8 cellular contexts compared by ENCODE assay signal in the genomic region with DNA sequence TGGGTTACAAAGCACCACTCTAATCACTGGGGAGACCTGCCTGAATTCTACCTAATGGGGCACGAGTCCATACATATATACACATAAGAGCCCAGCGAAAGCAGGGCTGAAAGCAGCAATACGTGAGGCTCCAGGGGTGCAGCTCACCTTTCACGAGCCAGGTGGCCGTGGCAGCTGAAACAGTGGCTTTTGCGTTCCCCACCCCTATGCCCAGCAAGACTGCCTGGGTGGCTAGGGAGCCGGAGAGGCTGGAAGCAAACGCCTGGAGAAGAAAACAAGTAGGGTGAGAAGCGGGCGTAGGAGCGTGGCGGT. TPM values are rescaled to one million over a fixed set of nuclear protein-coding genes. Genes with fewer than 3 reads are reported as not detected.
DNase-seq lines count a peak whose midpoint lies in the region; ATAC-seq, FAIRE-seq and TF ChIP-seq lines count a peak whose summit lies in the region.

No MANE protein-coding gene starts in this region.

- peak overlapping the region; percentile 48; the same call in 1 of the 2 replicates for H3K18ac ChIP-seq in H1 (ENCODE audit: extremely low read depth, low read length)

- TF ChIP-seq EP300 in H1 (IDR thresholded peaks at IDR 0.05; ENCODE audit: borderline replicate concordance in 1 of 2, low read depth in 2 of 2, low read length in 2 of 2) = no peak

- H3K79me2 ChIP-seq in H1 (ENCODE audit: control insufficient read depth in 1 of 2, insufficient read depth in 2 of 2, low read length in 2 of 2) = peaks cover 0 to 6% of the 10 kb centered on the region in 2 experiments; a peak in 1 of 4 replicates

- POLR2A ChIA-PET in H1 (lab: Charles Lee; ENCODE audit: partially characterized antibody) = interaction anchor here (0.5 to 3.3 kb wide), 24 partner anchors 9 to 239 kb away, joined by 3 to 27 read pairs (median 4); partner anchors contain the start of gene AHSP

- peaks cover 4% of the 10 kb centered on the region; the same call in 1 of the 2 replicates for H3K23me2 ChIP-seq in H1 (ENCODE audit: low read depth, low read length)

- DNase-seq in MG63 (no peak), H1 (ENCODE audit: low read depth in 1 of 2, low spot score in 2 of 2) (no peak), HUDEP-2 (lab: John Stamatoyannopoulos, UW; ENCODE audit: unreplicated experiment in 76 of 76) (no peak), frontal cortex (ENCODE audit: low spot score in 2 of 2) (no peak), GOT3 (lab: John Stamatoyannopoulos, UW) (no peak), NCI-H2029 treated with DMSO at 0.1 percent for 48 hours (lab: John Stamatoyannopoulos, UW) (no peak)

- no peaks in the 10 kb centered on the region for H4K20me1 ChIP-seq in H1 (replicated peaks in 1 of 2; ENCODE audit: control insufficient read depth in 1 of 2, insufficient read depth in 2 of 2, low read length in 2 of 2)

- H2BK120ac ChIP-seq in H1 (replicated peaks; ENCODE audit: low read depth, low read length) = no peak overlapping the region

- 3% methylated on average over 11 of the region's 12 CpGs; no CpG with 5 or more reads in 1 of the 2 experiments for WGBS in H1 (ENCODE audit: extremely low coverage in 1 of 2, insufficient coverage in 1 of 2, insufficient read length in 1 of 2, insufficient replicate concordance in 2 of 2, low coverage in 1 of 2, low lambda C conversion rate in 2 of 2, missing lambda C conversion rate in 1 of 2), 2 experiments

- H3K23ac ChIP-seq in H1 (ENCODE audit: insufficient read length) = no peak overlapping the region

- H3K9me3 ChIP-seq in MG63 (peaks cover 4% of the 10 kb centered on the region), H1 (ENCODE audit: insufficient read depth in 2 of 2, low read depth in 1 of 2, low read length in 1 of 2) (no peaks in the 10 kb centered on the region), neutrophil (no peaks in the 10 kb centered on the region)

- H2BK12ac ChIP-seq in H1 (ENCODE audit: low read depth, low read length) = no peak overlapping the region

- no peak overlapping the region for H2AFZ ChIP-seq in H1 (ENCODE audit: low read length)

- TF ChIP-seq RAD21 in H1 (IDR thresholded peaks at IDR 0.05 in 1 of 2, conservative IDR thresholded peaks at IDR 0.05 in 1 of 2; ENCODE audit: low read depth in 2 of 2, low read length in 2 of 2) = no peak

- ATAC-seq in GM19438 (IDR thresholded peaks at IDR 0.05; ENCODE audit: low read depth, unreplicated experiment) = peak; percentile 6

- H3K4ac ChIP-seq in H1 (replicated peaks; ENCODE audit: insufficient read length, low read depth, low read length) = no peak overlapping the region

- H2BK15ac ChIP-seq in H1 (ENCODE audit: low read length) = 0 out of 2 replicates have a peak overlapping the region, but pooled peaks have one; percentile 95

- H4K8ac ChIP-seq in H1 (ENCODE audit: extremely low read depth, insufficient read depth, low read length) = 0 out of 2 replicates have a peak overlapping the region, but pooled peaks have one; percentile 22

- no peak overlapping the region for H2AK5ac ChIP-seq in H1 (ENCODE audit: low read depth, low read length)

- no peak overlapping the region for H2BK20ac ChIP-seq in H1 (ENCODE audit: low read length)

- H2BK5ac ChIP-seq in H1 (ENCODE audit: low read depth, low read length) = peak overlapping the region; percentile 32; the same call in 1 of the 2 replicates

- H3K4me2 ChIP-seq in H1 (ENCODE audit: insufficient read depth in 1 of 2, low read depth in 2 of 2, low read length in 2 of 2) = peak overlapping the region; percentile 90 to 95

- H3K14ac ChIP-seq in H1 (ENCODE audit: insufficient read length) = no peak overlapping the region

- H3K56ac ChIP-seq in H1 (replicated peaks; ENCODE audit: insufficient read length, low read depth, low read length) = no peak overlapping the region

- H3K4me1 ChIP-seq in H1 (replicated peaks in 1 of 4; ENCODE audit: control insufficient read depth in 3 of 4, insufficient read depth in 4 of 4, low read length in 3 of 4) (peaks cover 0 to 4% (median 2%) of the 10 kb centered on the region in 4 experiments; a peak in 3 of 7 replicates), neutrophil (ENCODE audit: control insufficient read depth in 1 of 2, insufficient read depth in 1 of 2, low read depth in 1 of 2, low read length in 1 of 2) (peaks cover 15 to 20% of the 10 kb centered on the region in 2 experiments)

- H3K79me1 ChIP-seq in H1 (ENCODE audit: low read depth, low read length) = 0 out of 2 replicates have a peak, but pooled peaks cover 2% of the 10 kb centered on the region

- CTCF ChIA-PET in H1 (lab: Charles Lee; ENCODE audit: partially characterized antibody) = interaction anchor here (0.9 to 1.5 kb wide), 4 partner anchors 11 to 361 kb away, joined by 3 to 4 read pairs (median 3); no protein-coding TSS in a partner anchor

- no peak for TF ChIP-seq POLR2A in H1 (IDR thresholded peaks at IDR 0.05; ENCODE audit: control extremely low read depth in 1 of 2, low read depth in 2 of 2, low read length in 2 of 2)

- H4K91ac ChIP-seq in H1 (replicated peaks; ENCODE audit: insufficient read length, low read length) = no peak overlapping the region

- FAIRE-seq in H1 (lab: Jason Lieb, UNC) (no peak), frontal cortex (lab: Jason Lieb, UNC) (no peak)

- peaks cover 23% of the 10 kb centered on the region for H3K36me3 ChIP-seq in MG63
- H3K36me3 ChIP-seq in H1 (ENCODE audit: control insufficient read depth in 2 of 4, insufficient read depth in 4 of 4, low read length in 3 of 4) = no peaks in the 10 kb centered on the region
- no peaks in the 10 kb centered on the region for H3K36me3 ChIP-seq in neutrophil

- H3K27me3 ChIP-seq in MG63 (no peaks in the 10 kb centered on the region), H1 (replicated peaks in 1 of 4; ENCODE audit: control insufficient read depth in 3 of 4, extremely low read depth in 1 of 4, insufficient read depth in 3 of 4, low read length in 3 of 4) (no peaks in the 10 kb centered on the region), neutrophil (no peaks in the 10 kb centered on the region)

- H3K4me3 ChIP-seq in MG63 = peak overlapping the region; percentile 84
- H3K4me3 ChIP-seq in H1 (ENCODE audit: extremely low read depth in 1 of 4, insufficient read depth in 2 of 4, low read depth in 3 of 4, low read length in 4 of 4) = peak overlapping the region; percentile 67 to 88 (median 86)
- H3K4me3 ChIP-seq in neutrophil (ENCODE audit: low read depth in 1 of 2, low read length in 1 of 2) = peak overlapping the region; percentile 80

- TF ChIP-seq CTCF in H1 (IDR thresholded peaks at IDR 0.05; ENCODE audit: control extremely low read depth in 1 of 3, insufficient read depth in 1 of 3, low read depth in 1 of 3, low read length in 3 of 3) (no peak), neutrophil (IDR thresholded peaks at IDR 0.05) (no peak)

- H3K9ac ChIP-seq in H1 (replicated peaks in 1 of 4; ENCODE audit: extremely low read depth in 1 of 4, low read depth in 3 of 4, low read length in 3 of 4) = peak overlapping the region in 3 of 4 experiments; percentile 63 to 85 (median 83); a peak in 6 of 7 replicates

- no peak overlapping the region for H4K5ac ChIP-seq in H1 (ENCODE audit: insufficient read length, low read depth, low read length)

- H3K27ac ChIP-seq in H1 (ENCODE audit: low read depth, low read length) = peak overlapping the region; percentile 64; the same call in 1 of the 2 replicates
- peak overlapping the region; percentile 75 for H3K27ac ChIP-seq in neutrophil

RNA-seq across cellular contexts. Expression of gene RUSF1, which starts 0.6 kb away (rescaled TPM):
- 20.6 and 27.9 TPM in 2 replicates for total RNA-seq in MG63 (2014; rRNA removed; shearing (Covaris generic); ENCODE audit: low replicate concordance)
- total RNA-seq in H1 (2021; fragmentation: NEBNext Ultra II Directional; extraction: Animal tissue kit (Norgen Biotek cat#: 25700)) = 20.3 and 22.5 TPM in 2 replicates
- 33.7 and 53.0 TPM in 2 replicates for polyA plus RNA-seq in H1 (2011; rRNA removed)
- polyA plus RNA-seq in H1 (2011; cell fraction: cytosol; rRNA removed) = 34.5 TPM
- 88.5 TPM for polyA plus RNA-seq in H1 (2011; cell fraction: nucleus; rRNA removed)
- 19.4 to 40.1 TPM (median 32.8 TPM) in 4 replicates for polyA plus RNA-seq in H1 (2012, experiment 1 of 2)
- 28.2 TPM for polyA plus RNA-seq in H1 (2012, experiment 2 of 2)
- polyA plus RNA-seq in H1 (2013, experiment 1 of 2) = 32.5 TPM
- polyA plus RNA-seq in H1 (2013, experiment 2 of 2) = 34.6 TPM
- 27.5 and 40.1 TPM in 2 replicates for polyA minus RNA-seq in H1 (2011; rRNA and poly(A)+ RNA removed)
- 16.2 TPM for polyA minus RNA-seq in H1 (2011; cell fraction: cytosol; rRNA and poly(A)+ RNA removed)
- polyA minus RNA-seq in H1 (2011; cell fraction: nucleus; rRNA and poly(A)+ RNA removed) = 41.8 TPM
- total RNA-seq in frontal cortex = 26.9 TPM

RNA-seq across cellular contexts. Expression of gene AHSP, which starts 20.1 kb away (rescaled TPM):
- not detected in 2 replicates for total RNA-seq in MG63 (2014; rRNA removed; shearing (Covaris generic); ENCODE audit: low replicate concordance)
- total RNA-seq in H1 (2021; fragmentation: NEBNext Ultra II Directional; extraction: Animal tissue kit (Norgen Biotek cat#: 25700)) = 0.91 and 1.4 TPM in 2 replicates
- polyA plus RNA-seq in H1 (2011; rRNA removed) = 4.8 and 15.3 TPM in 2 replicates
- polyA plus RNA-seq in H1 (2011; cell fraction: cytosol; rRNA removed) = 4.2 TPM
- polyA plus RNA-seq in H1 (2011; cell fraction: nucleus; rRNA removed) = 13.1 TPM
- polyA plus RNA-seq in H1 (2012, experiment 1 of 2) = 5.3 to 7.0 TPM (median 6.1 TPM) in 4 replicates
- 4.5 TPM for polyA plus RNA-seq in H1 (2012, experiment 2 of 2)
- 11.1 TPM for polyA plus RNA-seq in H1 (2013, experiment 1 of 2)
- polyA plus RNA-seq in H1 (2013, experiment 2 of 2) = 8.3 TPM
- 0.88 and 2.4 TPM in 2 replicates for polyA minus RNA-seq in H1 (2011; rRNA and poly(A)+ RNA removed)
- not detected for polyA minus RNA-seq in H1 (2011; cell fraction: cytosol; rRNA and poly(A)+ RNA removed)
- not detected for polyA minus RNA-seq in H1 (2011; cell fraction: nucleus; rRNA and poly(A)+ RNA removed)
- 22.0 TPM for total RNA-seq in frontal cortex

RNA-seq across cellular contexts. Expression of gene SLC5A2, which starts 24.6 kb away (rescaled TPM):
- total RNA-seq in MG63 (2014; rRNA removed; shearing (Covaris generic); ENCODE audit: low replicate concordance) = not detected in 2 replicates
- 0.56 and 1.1 TPM in 2 replicates for total RNA-seq in H1 (2021; fragmentation: NEBNext Ultra II Directional; extraction: Animal tissue kit (Norgen Biotek cat#: 25700))
- 4.1 and 4.4 TPM in 2 replicates for polyA plus RNA-seq in H1 (2011; rRNA removed)
- 2.4 TPM for polyA plus RNA-seq in H1 (2011; cell fraction: cytosol; rRNA removed)
- polyA plus RNA-seq in H1 (2011; cell fraction: nucleus; rRNA removed) = 5.1 TPM
- 3.1 to 5.5 TPM (median 4.1 TPM) in 4 replicates for polyA plus RNA-seq in H1 (2012, experiment 1 of 2)
- polyA plus RNA-seq in H1 (2012, experiment 2 of 2) = 2.7 TPM
- 1.0 TPM for polyA plus RNA-seq in H1 (2013, experiment 1 of 2)
- polyA plus RNA-seq in H1 (2013, experiment 2 of 2) = 0.77 TPM
- 1.4 and 1.8 TPM in 2 replicates for polyA minus RNA-seq in H1 (2011; rRNA and poly(A)+ RNA removed)
- 0.81 TPM for polyA minus RNA-seq in H1 (2011; cell fraction: cytosol; rRNA and poly(A)+ RNA removed)
- polyA minus RNA-seq in H1 (2011; cell fraction: nucleus; rRNA and poly(A)+ RNA removed) = 5.9 TPM
- total RNA-seq in frontal cortex = 1.2 TPM

RNA-seq across cellular contexts. Expression of gene TGFB1I1, which starts 35.6 kb away (rescaled TPM):
- total RNA-seq in MG63 (2014; rRNA removed; shearing (Covaris generic); ENCODE audit: low replicate concordance) = 39.1 and 48.1 TPM in 2 replicates
- total RNA-seq in H1 (2021; fragmentation: NEBNext Ultra II Directional; extraction: Animal tissue kit (Norgen Biotek cat#: 25700)) = 5.8 and 7.0 TPM in 2 replicates
- polyA plus RNA-seq in H1 (2011; rRNA removed) = 4.8 and 5.6 TPM in 2 replicates
- polyA plus RNA-seq in H1 (2011; cell fraction: cytosol; rRNA removed) = 2.8 TPM
- polyA plus RNA-seq in H1 (2011; cell fraction: nucleus; rRNA removed) = 5.2 TPM
- 3.1 to 6.8 TPM (median 6.4 TPM) in 4 replicates for polyA plus RNA-seq in H1 (2012, experiment 1 of 2)
- 6.7 TPM for polyA plus RNA-seq in H1 (2012, experiment 2 of 2)
- 5.6 TPM for polyA plus RNA-seq in H1 (2013, experiment 1 of 2)
- polyA plus RNA-seq in H1 (2013, experiment 2 of 2) = 5.3 TPM
- polyA minus RNA-seq in H1 (2011; rRNA and poly(A)+ RNA removed) = 1.4 and 3.4 TPM in 2 replicates
- 4.8 TPM for polyA minus RNA-seq in H1 (2011; cell fraction: cytosol; rRNA and poly(A)+ RNA removed)
- 5.4 TPM for polyA minus RNA-seq in H1 (2011; cell fraction: nucleus; rRNA and poly(A)+ RNA removed)
- 1.2 TPM for total RNA-seq in frontal cortex

RNA-seq across cellular contexts. Expression of gene ARMC5, which starts 48.3 kb away (rescaled TPM):
- 11.3 and 12.7 TPM in 2 replicates for total RNA-seq in MG63 (2014; rRNA removed; shearing (Covaris generic); ENCODE audit: low replicate concordance)
- 8.7 and 8.9 TPM in 2 replicates for total RNA-seq in H1 (2021; fragmentation: NEBNext Ultra II Directional; extraction: Animal tissue kit (Norgen Biotek cat#: 25700))
- 7.8 and 16.4 TPM in 2 replicates for polyA plus RNA-seq in H1 (2011; rRNA removed)
- polyA plus RNA-seq in H1 (2011; cell fraction: cytosol; rRNA removed) = 7.8 TPM
- polyA plus RNA-seq in H1 (2011; cell fraction: nucleus; rRNA removed) = 29.9 TPM
- 5.1 to 9.5 TPM (median 8.8 TPM) in 4 replicates for polyA plus RNA-seq in H1 (2012, experiment 1 of 2)
- 7.5 TPM for polyA plus RNA-seq in H1 (2012, experiment 2 of 2)
- 7.8 TPM for polyA plus RNA-seq in H1 (2013, experiment 1 of 2)
- polyA plus RNA-seq in H1 (2013, experiment 2 of 2) = 6.2 TPM
- polyA minus RNA-seq in H1 (2011; rRNA and poly(A)+ RNA removed) = 3.4 TPM in 2 replicates
- 5.3 TPM for polyA minus RNA-seq in H1 (2011; cell fraction: cytosol; rRNA and poly(A)+ RNA removed)
- 10.0 TPM for polyA minus RNA-seq in H1 (2011; cell fraction: nucleus; rRNA and poly(A)+ RNA removed)
- total RNA-seq in frontal cortex = 10.6 TPM
